Comparison of ENCODE assay signal across 1 cellular context in the genomic region with DNA sequence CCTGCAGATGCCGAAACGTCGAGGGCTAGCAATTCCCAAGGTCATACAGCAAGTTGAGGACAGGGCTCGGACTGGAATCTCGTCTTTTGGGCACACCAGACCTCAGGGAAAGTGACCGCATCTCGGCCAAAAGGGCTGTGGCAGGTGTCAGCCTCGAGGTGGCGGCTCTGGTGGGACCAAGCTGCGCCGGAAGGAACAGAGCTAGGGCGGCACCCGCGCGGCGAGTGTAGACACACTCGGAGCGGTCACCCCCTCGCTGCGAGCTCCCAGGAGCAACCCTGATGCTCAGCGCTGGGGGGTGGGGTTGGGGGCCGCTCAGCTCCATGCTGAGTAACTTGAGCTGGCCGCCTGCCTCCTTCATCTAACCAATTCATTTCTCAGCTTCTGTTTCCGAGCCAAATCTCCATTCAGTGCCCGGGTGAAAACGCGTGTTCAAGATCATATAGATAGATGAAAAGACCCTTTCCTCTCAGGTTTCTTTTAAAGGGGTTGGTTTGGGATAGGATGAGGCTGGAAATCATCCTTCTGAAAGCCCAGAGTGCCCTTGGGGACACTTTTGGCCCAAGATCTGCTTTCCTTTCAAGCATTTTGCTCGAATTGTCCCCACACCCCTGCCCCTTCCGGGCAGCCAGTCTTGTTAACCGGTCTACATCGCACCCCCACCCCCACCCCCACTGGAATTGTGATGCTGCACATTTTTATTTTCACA.
TF ChIP-seq lines count a peak whose summit lies in the region.

No MANE protein-coding gene starts in this region.

TF ChIP-seq in SK-N-SH, 30 proteins besides CTCF, POLR2A, EP300 and RAD21:
- TF ChIP-seq, protein P1, sequence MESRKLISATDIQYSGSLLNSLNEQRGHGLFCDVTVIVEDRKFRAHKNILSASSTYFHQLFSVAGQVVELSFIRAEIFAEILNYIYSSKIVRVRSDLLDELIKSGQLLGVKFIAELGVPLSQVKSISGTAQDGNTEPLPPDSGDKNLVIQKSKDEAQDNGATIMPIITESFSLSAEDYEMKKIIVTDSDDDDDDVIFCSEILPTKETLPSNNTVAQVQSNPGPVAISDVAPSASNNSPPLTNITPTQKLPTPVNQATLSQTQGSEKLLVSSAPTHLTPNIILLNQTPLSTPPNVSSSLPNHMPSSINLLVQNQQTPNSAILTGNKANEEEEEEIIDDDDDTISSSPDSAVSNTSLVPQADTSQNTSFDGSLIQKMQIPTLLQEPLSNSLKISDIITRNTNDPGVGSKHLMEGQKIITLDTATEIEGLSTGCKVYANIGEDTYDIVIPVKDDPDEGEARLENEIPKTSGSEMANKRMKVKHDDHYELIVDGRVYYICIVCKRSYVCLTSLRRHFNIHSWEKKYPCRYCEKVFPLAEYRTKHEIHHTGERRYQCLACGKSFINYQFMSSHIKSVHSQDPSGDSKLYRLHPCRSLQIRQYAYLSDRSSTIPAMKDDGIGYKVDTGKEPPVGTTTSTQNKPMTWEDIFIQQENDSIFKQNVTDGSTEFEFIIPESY (IDR thresholded peaks at IDR 0.05; ENCODE audit: borderline replicate concordance, low read depth): no peak
- TF ChIP-seq ELF1 (IDR thresholded peaks at IDR 0.05) (no peak), MEF2A (IDR thresholded peaks at IDR 0.05; ENCODE audit: borderline replicate concordance, low read depth) (no peak), YY1 (IDR thresholded peaks at IDR 0.05; ENCODE audit: low read depth) (0 out of 2 replicates have a peak, but pooled peaks have one; percentile 24), FOXM1 (IDR thresholded peaks at IDR 0.05; ENCODE audit: low read depth) (no peak), NFIC (IDR thresholded peaks at IDR 0.05; ENCODE audit: borderline replicate concordance) (peak; percentile 53; the same call in 1 of the 2 replicates), POLR2AphosphoS5 (IDR thresholded peaks at IDR 0.05; ENCODE audit: low read depth, low read length) (no peak), NRF1 (IDR thresholded peaks at IDR 0.05; ENCODE audit: low read depth, low read length) (no peak), CHD2 (IDR thresholded peaks at IDR 0.05; ENCODE audit: low read length, partially characterized antibody) (peak; percentile 8), TEAD4 (IDR thresholded peaks at IDR 0.05; ENCODE audit: borderline replicate concordance, insufficient read depth) (no peak), JUND (IDR thresholded peaks at IDR 0.05) (no peak), RCOR1 (IDR thresholded peaks at IDR 0.05; ENCODE audit: low read length) (no peak), RXRA (IDR thresholded peaks at IDR 0.05; ENCODE audit: borderline replicate concordance, low read depth) (no peak), GABPA (IDR thresholded peaks at IDR 0.05; ENCODE audit: low read depth) (peak; percentile 24; the same call in 1 of the 2 replicates)
- TF ChIP-seq, protein P2, sequence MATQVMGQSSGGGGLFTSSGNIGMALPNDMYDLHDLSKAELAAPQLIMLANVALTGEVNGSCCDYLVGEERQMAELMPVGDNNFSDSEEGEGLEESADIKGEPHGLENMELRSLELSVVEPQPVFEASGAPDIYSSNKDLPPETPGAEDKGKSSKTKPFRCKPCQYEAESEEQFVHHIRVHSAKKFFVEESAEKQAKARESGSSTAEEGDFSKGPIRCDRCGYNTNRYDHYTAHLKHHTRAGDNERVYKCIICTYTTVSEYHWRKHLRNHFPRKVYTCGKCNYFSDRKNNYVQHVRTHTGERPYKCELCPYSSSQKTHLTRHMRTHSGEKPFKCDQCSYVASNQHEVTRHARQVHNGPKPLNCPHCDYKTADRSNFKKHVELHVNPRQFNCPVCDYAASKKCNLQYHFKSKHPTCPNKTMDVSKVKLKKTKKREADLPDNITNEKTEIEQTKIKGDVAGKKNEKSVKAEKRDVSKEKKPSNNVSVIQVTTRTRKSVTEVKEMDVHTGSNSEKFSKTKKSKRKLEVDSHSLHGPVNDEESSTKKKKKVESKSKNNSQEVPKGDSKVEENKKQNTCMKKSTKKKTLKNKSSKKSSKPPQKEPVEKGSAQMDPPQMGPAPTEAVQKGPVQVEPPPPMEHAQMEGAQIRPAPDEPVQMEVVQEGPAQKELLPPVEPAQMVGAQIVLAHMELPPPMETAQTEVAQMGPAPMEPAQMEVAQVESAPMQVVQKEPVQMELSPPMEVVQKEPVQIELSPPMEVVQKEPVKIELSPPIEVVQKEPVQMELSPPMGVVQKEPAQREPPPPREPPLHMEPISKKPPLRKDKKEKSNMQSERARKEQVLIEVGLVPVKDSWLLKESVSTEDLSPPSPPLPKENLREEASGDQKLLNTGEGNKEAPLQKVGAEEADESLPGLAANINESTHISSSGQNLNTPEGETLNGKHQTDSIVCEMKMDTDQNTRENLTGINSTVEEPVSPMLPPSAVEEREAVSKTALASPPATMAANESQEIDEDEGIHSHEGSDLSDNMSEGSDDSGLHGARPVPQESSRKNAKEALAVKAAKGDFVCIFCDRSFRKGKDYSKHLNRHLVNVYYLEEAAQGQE (IDR thresholded peaks at IDR 0.05; ENCODE audit: low read depth, low read length): no peak
- TF ChIP-seq, protein P3, sequence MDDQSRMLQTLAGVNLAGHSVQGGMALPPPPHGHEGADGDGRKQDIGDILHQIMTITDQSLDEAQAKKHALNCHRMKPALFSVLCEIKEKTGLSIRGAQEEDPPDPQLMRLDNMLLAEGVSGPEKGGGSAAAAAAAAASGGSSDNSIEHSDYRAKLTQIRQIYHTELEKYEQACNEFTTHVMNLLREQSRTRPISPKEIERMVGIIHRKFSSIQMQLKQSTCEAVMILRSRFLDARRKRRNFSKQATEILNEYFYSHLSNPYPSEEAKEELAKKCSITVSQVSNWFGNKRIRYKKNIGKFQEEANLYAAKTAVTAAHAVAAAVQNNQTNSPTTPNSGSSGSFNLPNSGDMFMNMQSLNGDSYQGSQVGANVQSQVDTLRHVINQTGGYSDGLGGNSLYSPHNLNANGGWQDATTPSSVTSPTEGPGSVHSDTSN (IDR thresholded peaks at IDR 0.05): peak; percentile 58
- TF ChIP-seq, protein P4, sequence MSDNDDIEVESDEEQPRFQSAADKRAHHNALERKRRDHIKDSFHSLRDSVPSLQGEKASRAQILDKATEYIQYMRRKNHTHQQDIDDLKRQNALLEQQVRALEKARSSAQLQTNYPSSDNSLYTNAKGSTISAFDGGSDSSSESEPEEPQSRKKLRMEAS (IDR thresholded peaks at IDR 0.05; ENCODE audit: low read depth): peak; percentile 47; the same call in 1 of the 2 replicates
- TF ChIP-seq, protein P5, sequence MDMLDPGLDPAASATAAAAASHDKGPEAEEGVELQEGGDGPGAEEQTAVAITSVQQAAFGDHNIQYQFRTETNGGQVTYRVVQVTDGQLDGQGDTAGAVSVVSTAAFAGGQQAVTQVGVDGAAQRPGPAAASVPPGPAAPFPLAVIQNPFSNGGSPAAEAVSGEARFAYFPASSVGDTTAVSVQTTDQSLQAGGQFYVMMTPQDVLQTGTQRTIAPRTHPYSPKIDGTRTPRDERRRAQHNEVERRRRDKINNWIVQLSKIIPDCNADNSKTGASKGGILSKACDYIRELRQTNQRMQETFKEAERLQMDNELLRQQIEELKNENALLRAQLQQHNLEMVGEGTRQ (IDR thresholded peaks at IDR 0.05; ENCODE audit: borderline replicate concordance, low read depth, low read length): no peak
TF ChIP-seq in SK-N-SH: peak in this region for 6.
